10 cellular contexts compared by ENCODE assay signal in the genomic region with DNA sequence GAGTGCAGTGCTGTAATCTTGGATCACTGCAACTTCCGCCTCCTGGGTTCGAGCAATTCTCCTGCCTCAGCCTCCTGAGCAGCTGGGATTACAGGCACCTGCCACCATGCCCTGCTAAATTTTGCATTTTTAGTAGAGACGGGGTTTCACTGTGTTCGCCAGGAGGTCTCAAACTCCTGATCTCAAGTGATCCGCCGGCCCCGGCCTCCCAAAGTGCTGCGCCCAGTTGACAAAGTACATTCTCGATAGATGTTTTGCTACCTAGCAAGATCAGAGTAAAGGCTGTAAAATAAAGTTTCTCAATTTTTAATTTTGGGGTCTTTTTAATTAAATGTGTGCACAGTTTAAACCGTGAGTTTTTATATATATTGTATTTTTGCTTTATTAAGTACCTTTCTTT.
"Had no signal": no experiment of that assay in that cellular context is flagged by ENCODE, and none has a peak within 500 bp of the region (broad histone marks: within the 10 kb centered on the region; RNA-seq: fewer than 3 reads in every experiment).

No MANE protein-coding gene starts in this region.

- DNase-seq: GM23248, GOT3, H7, H9, HCEC 1CT, HFFc6 had no signal

- H3K9me3 Mint-ChIP-seq: H9 had no signal

- H3K9me3 ChIP-seq: HAP-1 had no signal

- H3K27ac ChIP-seq: GM23248 had no signal

- H2AFZ ChIP-seq: GM23248 had no signal

- H3K4me3 Mint-ChIP-seq: H9, HFFc6 had no signal

- ATAC-seq: HCT116 had no signal

- H3K36me3 ChIP-seq: HAP-1 had no signal

- H3K4me1 ChIP-seq: HAP-1 had no signal

- FAIRE-seq: H1, H54 had no signal

- H3K4me1 Mint-ChIP-seq: H9 had no signal

- H3K27ac Mint-ChIP-seq: HFFc6 had no signal

- H3K9ac ChIP-seq: GM23248 had no signal

- H3K4me3 ChIP-seq: GM23248, HAP-1 had no signal
